24 cellular contexts compared by ENCODE assay signal in genomic region chr1:47840791-47841190, GRCh38.
"Had no signal": no experiment of that assay in that cellular context is flagged by ENCODE, and none has a peak within 500 bp of the region (broad histone marks: within the 10 kb centered on the region; RNA-seq: fewer than 3 reads in every experiment).

No MANE protein-coding gene starts in this region.

- H3K4me3 Mint-ChIP-seq: activated CD8-positive, alpha-beta T cell treated with anti-CD3 and anti-CD28 coated beads, Interleukin-2, amount 10 ng/mL, durations not matched to agents 7 days and 5 days; activated naive CD8-positive, alpha-beta T cell treated with anti-CD3 and anti-CD28 coated beads, Interleukin-2, amount 10 ng/mL, durations not matched to agents 7 days and 5 days; T-helper 17 cell; WTC11 had no signal

- H3K36me3 ChIP-seq: adrenal gland, breast epithelium had no signal

- H3K4me3 ChIP-seq: adrenal gland, breast epithelium had no signal

- H3K4me1 ChIP-seq: adrenal gland, breast epithelium had no signal

- DNase-seq: activated CD4-positive, alpha-beta T cell treated with anti-CD3 and anti-CD28 coated beads for 48 hours; activated CD4-positive, alpha-beta T cell treated with anti-CD3 and anti-CD28 coated beads, Interleukin-2, amount 50 U/mL, for 4 hours; activated CD4-positive, CD25-positive, alpha-beta regulatory T cell treated with anti-CD3 and anti-CD28 coated beads, Interleukin-2, amount 50 U/mL, for 72 hours; activated CD8-positive, alpha-beta memory T cell treated with anti-CD3 and anti-CD28 coated beads, Interleukin-2, amount 50 U/mL, for 48 hours; activated CD8-positive, alpha-beta T cell treated with anti-CD3 and anti-CD28 coated beads, Interleukin-2, amount 10 ng/mL, durations not matched to agents 7 days and 5 days; activated naive CD4-positive, alpha-beta T cell treated with anti-CD3 and anti-CD28 coated beads, Interleukin-2, amount 50 U/mL, for 16 hours; activated naive CD8-positive, alpha-beta T cell treated with anti-CD3 and anti-CD28 coated beads, Interleukin-2, amount 10 ng/mL, durations not matched to agents 7 days and 5 days; activated T-cell treated with anti-CD3 and anti-CD28 coated beads, Interleukin-2, amount 50 U/mL, for 1 hour; anterior cingulate cortex; Kasumi-1; KBM-7; NCI-H1930; NCI-H2171 treated with DMSO at 0.1 percent for 48 hours; NCI-H345; NCI-H510A; NCI-H526 treated with DMSO at 0.1 percent for 48 hours; NCI-H82; PC-3; SHP77; T-helper 17 cell; T-helper 9 cell had no signal

- H3K27ac Mint-ChIP-seq: activated CD8-positive, alpha-beta T cell treated with anti-CD3 and anti-CD28 coated beads, Interleukin-2, amount 10 ng/mL, durations not matched to agents 7 days and 5 days; activated naive CD8-positive, alpha-beta T cell treated with anti-CD3 and anti-CD28 coated beads, Interleukin-2, amount 10 ng/mL, durations not matched to agents 7 days and 5 days; T-helper 17 cell; WTC11 had no signal

- H3K4me1 Mint-ChIP-seq: activated naive CD8-positive, alpha-beta T cell treated with anti-CD3 and anti-CD28 coated beads, Interleukin-2, amount 10 ng/mL, durations not matched to agents 7 days and 5 days had no signal

- ATAC-seq: activated CD8-positive, alpha-beta T cell treated with anti-CD3 and anti-CD28 coated beads, Interleukin-2, amount 10 ng/mL, durations not matched to agents 7 days and 5 days; PC-3; T-helper 17 cell had no signal

- H3K27ac ChIP-seq: adrenal gland, breast epithelium had no signal

- H3K36me3 Mint-ChIP-seq: activated naive CD8-positive, alpha-beta T cell treated with anti-CD3 and anti-CD28 coated beads, Interleukin-2, amount 10 ng/mL, durations not matched to agents 7 days and 5 days had no signal

- H3K27me3 ChIP-seq: adrenal gland, breast epithelium had no signal
